13 cellular contexts compared by ENCODE assay signal in the genomic region with DNA sequence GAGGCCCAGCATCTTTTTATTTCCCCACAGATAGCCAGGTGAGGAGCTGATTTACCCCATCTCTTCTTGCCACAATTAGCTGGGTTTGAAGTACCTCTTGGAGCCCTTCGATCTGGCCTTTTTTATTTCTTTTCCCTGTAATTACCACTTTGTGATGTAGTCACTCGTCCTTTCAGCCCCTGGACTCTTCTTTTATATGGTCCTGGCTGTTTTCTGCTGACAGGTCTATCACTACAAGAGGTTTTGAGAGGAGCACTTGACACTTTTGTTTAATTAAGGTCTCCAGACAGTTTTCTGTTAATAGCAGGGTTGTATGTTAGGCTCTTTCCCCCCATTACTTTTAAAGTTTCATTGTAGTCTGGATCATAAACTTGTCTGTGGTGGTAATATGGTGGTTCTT. TPM values are rescaled to one million over a fixed set of nuclear protein-coding genes. Genes with fewer than 3 reads are reported as not detected.
"Had no signal": no experiment of that assay in that cellular context is flagged by ENCODE, and none has a peak within 500 bp of the region (broad histone marks: within the 10 kb centered on the region; RNA-seq: fewer than 3 reads in every experiment).

No MANE protein-coding gene starts in this region.

- H3K27ac ChIP-seq: tibial artery had no signal

- H3K36me3 Mint-ChIP-seq: brain had no signal

- H3K27me3 ChIP-seq: tibial artery had no signal

- DNase-seq: activated CD4-positive, CD25-positive, alpha-beta regulatory T cell; activated naive CD4-positive, alpha-beta T cell treated with anti-CD3 and anti-CD28 coated beads, Interleukin-2, amount 50 U/mL, for 16 hours; amniotic stem cell; hippocampal formation; right cardiac atrium; T-helper 1 cell; tibial artery had no signal

- H3K27ac Mint-ChIP-seq: activated T-helper 2 cell treated with anti-CD3 and anti-CD28 coated beads, Interferon-gamma antibody, Interleukin-2, Interleukin-4, amounts not matched to agents 10 μg/mL and 5 μg/mL and 100 μg/mL, durations not matched to agents 14 hours and 24 hours and 36 hours had no signal

- H3K27me3 Mint-ChIP-seq: brain had no signal

- H3K4me3 ChIP-seq: smooth muscle cell, tibial artery had no signal

- H3K9me3 ChIP-seq: tibial artery had no signal

- H3K36me3 ChIP-seq: tibial artery had no signal

- H3K9me3 Mint-ChIP-seq: activated T-helper 2 cell treated with anti-CD3 and anti-CD28 coated beads, Interferon-gamma antibody, Interleukin-2, Interleukin-4, amounts not matched to agents 10 μg/mL and 5 μg/mL and 100 μg/mL, durations not matched to agents 14 hours and 24 hours and 36 hours; brain had no signal

RNA-seq across cellular contexts. Expression of gene SCAANT1, which starts 36.7 kb away (rescaled TPM):
- total RNA-seq: epithelial cell of proximal tubule, lower leg skin, posterior vena cava, right cardiac atrium, smooth muscle cell had no signal

RNA-seq across cellular contexts. Expression of gene C3orf49, which starts 56.4 kb away (rescaled TPM):
- total RNA-seq: activated T-helper 2 cell treated with anti-CD3 and anti-CD28 coated beads, Interferon-gamma antibody, Interleukin-2, Interleukin-4, amounts not matched to agents 10 μg/mL and 5 μg/mL and 100 μg/mL, durations not matched to agents 14 hours and 24 hours and 36 hours; epithelial cell of proximal tubule; lower leg skin; posterior vena cava; right cardiac atrium; smooth muscle cell had no signal
